18 cellular contexts compared by ENCODE assay signal in the genomic region with DNA sequence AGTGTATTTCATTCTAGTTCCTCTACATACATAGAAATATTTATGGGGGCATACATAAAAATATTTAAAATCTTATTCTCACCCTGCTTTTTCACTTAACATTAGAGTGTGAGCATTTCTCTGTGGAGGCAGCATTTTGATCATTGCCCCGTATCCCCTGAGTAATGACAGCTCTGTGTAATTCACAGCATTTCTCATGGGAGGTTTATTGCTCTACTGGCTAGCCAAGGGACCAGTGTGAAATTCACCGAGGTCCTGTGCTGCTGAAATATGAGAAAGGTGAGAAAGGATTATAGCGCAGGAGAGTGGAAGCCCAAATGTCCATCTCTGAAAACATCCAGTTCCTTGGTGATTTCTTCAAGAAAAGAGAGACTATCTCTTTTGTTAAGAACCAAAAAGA. TPM values are rescaled to one million over a fixed set of nuclear protein-coding genes. Genes with fewer than 3 reads are reported as not detected.
DNase-seq lines count a peak whose midpoint lies in the region; ATAC-seq and TF ChIP-seq lines count a peak whose summit lies in the region.
"Had no signal": no experiment of that assay in that cellular context is flagged by ENCODE, and none has a peak within 500 bp of the region (broad histone marks: within the 10 kb centered on the region; RNA-seq: fewer than 3 reads in every experiment).

No MANE protein-coding gene starts in this region.

- H3K4me3 ChIP-seq in breast epithelium = no peak overlapping the region
- peak overlapping the region; percentile 42 for H3K4me3 ChIP-seq in coronary artery
- H3K4me3 ChIP-seq in uterus = no peak overlapping the region

- no peak overlapping the region for H3K27ac ChIP-seq in breast epithelium
- H3K27ac ChIP-seq in coronary artery = peak overlapping the region; percentile 56 to 84
- H3K27ac ChIP-seq in uterus = peak overlapping the region; percentile 72 to 90
- H3K27ac ChIP-seq: VCaP had no signal

- ATAC-seq in GM18858 (IDR thresholded peaks at IDR 0.05; ENCODE audit: unreplicated experiment) (no peak), HG03520 (IDR thresholded peaks at IDR 0.05; ENCODE audit: unreplicated experiment) (no peak)
- ATAC-seq in activated T-helper 17 cell treated with anti-CD3 and anti-CD28 coated beads, Interleukin-2, amount 50 U/mL, for 72 hours (replicated peaks) = no peak

- no TSS peak for BruUV-seq in MCF 10A (replicated peaks; lab: Mats Ljungman, UMichigan)

- H3K4me3 Mint-ChIP-seq in MCF 10A (ENCODE audit: unreplicated experiment) (peak overlapping the region; percentile 51), nephron progenitor cell (peak overlapping the region; percentile 65)
- H3K4me3 Mint-ChIP-seq in activated T-helper 17 cell treated with anti-CD3 and anti-CD28 coated beads, Interleukin-2, amount 50 U/mL, for 72 hours = no peak overlapping the region
- H3K4me3 Mint-ChIP-seq: CD8-positive, alpha-beta memory T cell; endodermal cell had no signal

- intact Hi-C loops in MCF 10A (cut with micrococcal nuclease) (loop anchor here (1.0 to 5.0 kb wide), 5 partner anchors 17 to 471 kb away; no protein-coding TSS in a partner anchor), breast epithelium (cut with DNase I; ENCODE audit: low total_unique reads) (loop anchor here (5.0 kb wide), 1 partner anchor 1311 kb away; no protein-coding TSS in a partner anchor), uterus (cut with DNase I; ENCODE audit: low total_unique reads) (no loop called here)

- H3K4me1 Mint-ChIP-seq in MCF 10A (ENCODE audit: insufficient read depth, unreplicated experiment) (peaks cover 85% of the 10 kb centered on the region), nephron progenitor cell (peaks cover 100% of the 10 kb centered on the region)
- no peaks in the 10 kb centered on the region for H3K4me1 Mint-ChIP-seq in activated T-helper 17 cell treated with anti-CD3 and anti-CD28 coated beads, Interleukin-2, amount 50 U/mL, for 72 hours
- H3K4me1 Mint-ChIP-seq: CD8-positive, alpha-beta memory T cell had no signal

- no peaks in the 10 kb centered on the region for H3K27me3 Mint-ChIP-seq in MCF 10A (ENCODE audit: insufficient read depth, unreplicated experiment)
- no peaks in the 10 kb centered on the region for H3K27me3 Mint-ChIP-seq in nephron progenitor cell (ENCODE audit: low read depth, poor library complexity)
- no peaks in the 10 kb centered on the region for H3K27me3 Mint-ChIP-seq in activated T-helper 17 cell treated with anti-CD3 and anti-CD28 coated beads, Interleukin-2, amount 50 U/mL, for 72 hours
- H3K27me3 Mint-ChIP-seq: CD8-positive, alpha-beta memory T cell had no signal

- peak; percentile 65 for DNase-seq in MCF 10A (ENCODE audit: unreplicated experiment)
- no peak for DNase-seq in breast epithelium (ENCODE audit: low spot score in 2 of 2)
- no peak for DNase-seq in coronary artery (ENCODE audit: low spot score)
- peak; percentile 43 for DNase-seq in nephron progenitor cell
- DNase-seq in uterus = no peak
- DNase-seq: activated gamma-delta T cell treated with Interleukin-2 at 50 U/mL for 16 hours; CD8-positive, alpha-beta memory T cell; endodermal cell; GF-D8; glutamatergic neuron; NCI-H2107; NK-92 treated with Interleukin-12 subunit alpha and Interleukin-12 subunit beta, amount 100 ng/mL, for 24 hours; posterior cingulate gyrus had no signal

- H3K27ac Mint-ChIP-seq in MCF 10A (ENCODE audit: low read depth, unreplicated experiment) = peak overlapping the region; percentile 96
- peak overlapping the region; percentile 98 for H3K27ac Mint-ChIP-seq in nephron progenitor cell
- H3K27ac Mint-ChIP-seq in activated T-helper 17 cell treated with anti-CD3 and anti-CD28 coated beads, Interleukin-2, amount 50 U/mL, for 72 hours = no peak overlapping the region
- H3K27ac Mint-ChIP-seq: CD8-positive, alpha-beta memory T cell had no signal

- H3K9me3 Mint-ChIP-seq in MCF 10A (ENCODE audit: unreplicated experiment) = no peaks in the 10 kb centered on the region
- H3K9me3 Mint-ChIP-seq in nephron progenitor cell = no peaks in the 10 kb centered on the region
- no peaks in the 10 kb centered on the region for H3K9me3 Mint-ChIP-seq in activated T-helper 17 cell treated with anti-CD3 and anti-CD28 coated beads, Interleukin-2, amount 50 U/mL, for 72 hours
- H3K9me3 Mint-ChIP-seq: endodermal cell had no signal

- H3K4me1 ChIP-seq in breast epithelium (no peaks in the 10 kb centered on the region), uterus (peaks cover 0 to 18% of the 10 kb centered on the region in 2 donors)

- no peaks in the 10 kb centered on the region for H3K36me3 Mint-ChIP-seq in MCF 10A (ENCODE audit: insufficient read depth, unreplicated experiment)
- H3K36me3 Mint-ChIP-seq in nephron progenitor cell (ENCODE audit: low read depth) = no peaks in the 10 kb centered on the region
- H3K36me3 Mint-ChIP-seq in activated T-helper 17 cell treated with anti-CD3 and anti-CD28 coated beads, Interleukin-2, amount 50 U/mL, for 72 hours (ENCODE audit: low read depth) = no peaks in the 10 kb centered on the region
- H3K36me3 Mint-ChIP-seq: CD8-positive, alpha-beta memory T cell had no signal

- CTCF ChIA-PET in MCF 10A (lab: Yijun Ruan, JAX) = interaction anchor here (1.0 to 1.3 kb wide), 6 partner anchors 20 to 471 kb away, joined by 3 to 6 read pairs (median 4); a partner anchor contains a TSS

- no peaks in the 10 kb centered on the region for H3K36me3 ChIP-seq in breast epithelium
- no peaks in the 10 kb centered on the region for H3K36me3 ChIP-seq in uterus

- POLR2A ChIA-PET in MCF 10A (lab: Yijun Ruan, JAX) = interaction anchor here (0.7 to 6.2 kb wide), 15 partner anchors 10 to 473 kb away, joined by 3 to 64 read pairs (median 11); no protein-coding TSS in a partner anchor

- H3K27me3 ChIP-seq in breast epithelium (no peaks in the 10 kb centered on the region), uterus (no peaks in the 10 kb centered on the region)

- TF ChIP-seq CTCF in MCF 10A (IDR thresholded peaks at IDR 0.05; ENCODE audit: unreplicated experiment) (no peak), breast epithelium (IDR thresholded peaks at IDR 0.05) (no peak), coronary artery (IDR thresholded peaks at IDR 0.05) (no peak), nephron progenitor cell (IDR thresholded peaks at IDR 0.05) (no peak), uterus (IDR thresholded peaks at IDR 0.05) (no peak)

- TF ChIP-seq POLR2A in breast epithelium (IDR thresholded peaks at IDR 0.05) (no peak), uterus (IDR thresholded peaks at IDR 0.05) (no peak)

- H3K9me3 ChIP-seq in breast epithelium (no peaks in the 10 kb centered on the region), uterus (no peaks in the 10 kb centered on the region)

RNA-seq across cellular contexts. Expression of a gene that starts 22.9 kb away (rescaled TPM):
- total RNA-seq in MCF 10A (2022) (74.8 and 83.7 TPM in 2 replicates), breast epithelium (10 to 100 TPM; 32.4 to 59.7 (median 54.4) TPM), uterus (100 to 1,000 TPM in 1 of 4 donors, 10 to 100 TPM in 3; 22.5 to 103 (median 70.2) TPM)
- not detected for total RNA-seq in activated T-helper 17 cell treated with anti-CD3 and anti-CD28 coated beads, Interleukin-2, amount 50 U/mL, for 72 hours
- total RNA-seq: activated CD8-positive, alpha-beta memory T cell treated with anti-CD3 and anti-CD28 coated beads for 36 hours had no signal

Comparison
In these comparisons a context has a peak if more than half of its experiments do, and no peak if none do; other contexts are left out.
1. DNase-seq: peak in MCF 10A (single experiment) and nephron progenitor cell (single experiment); none in breast epithelium (0 of 2), coronary artery (single experiment) and uterus (0 of 2).
2. H3K27ac ChIP-seq: peak in coronary artery (2 of 2) and uterus (2 of 2); none in breast epithelium (0 of 2).
3. RNA of a gene that starts 22.9 kb away (total RNA-seq): 22.5 to 103 TPM in uterus, 74.8 to 83.7 TPM in MCF 10A and 32.4 to 59.7 TPM in breast epithelium; not detected in activated T-helper 17 cell treated with anti-CD3 and anti-CD28 coated beads, Interleukin-2, amount 50 U/mL, for 72 hours; every median in the first group is over 10 times any median in the second.